ENCODE assay signal across 16 cellular contexts in genomic region chr2:179165356-179166000, GRCh38.
DNase-seq lines count a peak whose midpoint lies in the region; ATAC-seq and TF ChIP-seq lines count a peak whose summit lies in the region.
"Had no signal": no experiment of that assay in that cellular context is flagged by ENCODE, and none has a peak within 500 bp of the region (broad histone marks: within the 10 kb centered on the region; RNA-seq: fewer than 3 reads in every experiment).

No MANE protein-coding gene starts in this region.

- DNase-seq in NCI-H82 (lab: John Stamatoyannopoulos, UW) (peak; percentile 55), NCI-H82 treated with DMSO at 0.1 percent for 48 hours (lab: John Stamatoyannopoulos, UW; ENCODE audit: unreplicated experiment) (no peak), amniotic epithelial cell (ENCODE audit: low read depth) (peak; percentile 7), fibroblast of the aortic adventitia (ENCODE audit: low read depth) (peak; percentile 46), retina (no peak)
- DNase-seq: HFFc6, Kasumi-1, NCI-H1105 treated with DMSO at 0.1 percent for 48 hours, NCI-H1694, NCI-H2081 treated with DMSO at 0.1 percent for 48 hours, Right ventricle myocardium superior had no signal

- no peak for TF ChIP-seq CTCF in fibroblast of the aortic adventitia (IDR thresholded peaks at IDR 0.05; ENCODE audit: insufficient read depth, low read length)

- ATAC-seq in GM19328 (IDR thresholded peaks at IDR 0.05; ENCODE audit: unreplicated experiment) (no peak), HG03442 (IDR thresholded peaks at IDR 0.05; ENCODE audit: unreplicated experiment) (no peak), GM18519 (IDR thresholded peaks at IDR 0.05; ENCODE audit: low FRiP score, unreplicated experiment) (no peak)
- ATAC-seq: GM12878, SK-N-SH treated with all-trans-retinoic acid at 6 μM for 48 hours had no signal

- no peak overlapping the region for H3K4me3 ChIP-seq in fibroblast of the aortic adventitia (ENCODE audit: low read depth, low read length)
- H3K4me3 ChIP-seq: GM12878 had no signal

Comparison
In these comparisons a context has a peak if more than half of its experiments do, and no peak if none do; other contexts are left out.
1. DNase-seq: peak in NCI-H82 (single experiment), amniotic epithelial cell (single experiment) and fibroblast of the aortic adventitia (single experiment); none in NCI-H82 treated with DMSO at 0.1 percent for 48 hours (single experiment) and retina (single experiment).